In the genomic region with DNA sequence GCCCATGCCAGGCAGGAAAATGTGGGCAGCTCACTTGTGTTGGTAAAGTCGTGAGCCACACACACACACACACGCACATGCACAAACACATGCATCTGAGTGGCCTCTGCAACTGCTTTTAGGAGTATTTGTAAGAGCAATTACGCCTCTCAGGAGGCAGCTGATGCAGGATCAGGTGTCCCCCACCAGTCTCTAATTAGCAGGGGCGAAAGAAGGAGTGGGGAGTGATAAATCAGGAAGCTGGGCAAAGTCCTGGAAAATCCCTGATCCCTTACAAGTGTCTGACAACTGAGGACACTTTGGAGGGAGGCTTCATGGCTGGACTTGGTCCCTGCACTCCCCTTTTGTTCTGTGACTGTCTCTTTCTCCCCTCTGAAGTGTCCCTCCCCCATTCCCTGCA, we compare ENCODE assay signal across 29 cellular contexts. TPM values are rescaled to one million over a fixed set of nuclear protein-coding genes. Genes with fewer than 3 reads are reported as not detected.
DNase-seq lines count a peak whose midpoint lies in the region; ATAC-seq lines count a peak whose summit lies in the region.
"Had no signal": no experiment of that assay in that cellular context is flagged by ENCODE, and none has a peak within 500 bp of the region (broad histone marks: within the 10 kb centered on the region; RNA-seq: fewer than 3 reads in every experiment).

No MANE protein-coding gene starts in this region.

- no peak for ATAC-seq in HG03025 (IDR thresholded peaks at IDR 0.05; ENCODE audit: low FRiP score, unreplicated experiment)

- no peaks in the 10 kb centered on the region for H3K36me3 ChIP-seq in CD4-positive, alpha-beta memory T cell (ENCODE audit: insufficient read depth, low read length)
- H3K36me3 ChIP-seq: BE2C had no signal

- no peak overlapping the region for H3K4me3 ChIP-seq in CD4-positive, alpha-beta memory T cell (ENCODE audit: low read length in 2 of 2)
- H3K4me3 ChIP-seq: GM23248, SK-N-MC had no signal

- H3K27ac Mint-ChIP-seq in CD4-positive, alpha-beta memory T cell = no peak overlapping the region
- H3K27ac Mint-ChIP-seq: CD14-positive monocyte; H9; T-helper 1 cell treated with Interleukin-12 subunit alpha and Interleukin-12 subunit beta and Interleukin-4 antibody, amounts not matched to agents 30 μg/mL and 1 μg/mL, for 36 hours had no signal

- peaks cover 0 to 3% (median 0%) of the 10 kb centered on the region in 8 donors for H3K9me3 Mint-ChIP-seq in CD4-positive, alpha-beta memory T cell
- H3K9me3 Mint-ChIP-seq: T-helper 1 cell treated with Interleukin-12 subunit alpha and Interleukin-12 subunit beta and Interleukin-4 antibody, amounts not matched to agents 30 μg/mL and 1 μg/mL, for 36 hours had no signal

- no peaks in the 10 kb centered on the region for H3K9me3 ChIP-seq in CD4-positive, alpha-beta memory T cell (ENCODE audit: control insufficient read depth in 1 of 2, low read length in 2 of 2)
- H3K9me3 ChIP-seq: BE2C had no signal

- DNase-seq in NCI-H1417 (lab: John Stamatoyannopoulos, UW) (peak; percentile 60 to 96 (median 88)), NCI-H1417 treated with DMSO at 0.1 percent for 48 hours (lab: John Stamatoyannopoulos, UW) (no peak), NCI-H1436 (lab: John Stamatoyannopoulos, UW) (peak; percentile 58), NCI-H69 (lab: John Stamatoyannopoulos, UW) (peak; percentile 13), left kidney (ENCODE audit: low read depth, low spot score) (peak; percentile 89), SW 1271 (lab: John Stamatoyannopoulos, UW) (no peak)
- no peak for DNase-seq in CD4-positive, alpha-beta memory T cell
- DNase-seq: 8988T, ACHN, BE2C, Calu3, DMS153, GM23248, H9, KBM-7, MV-4-11, NCI-H1105, NCI-H1930, NCI-H446 treated with DMSO at 0.1 percent for 48 hours, NCI-H526, SIG-M5 had no signal

- no peaks in the 10 kb centered on the region for H3K4me1 Mint-ChIP-seq in CD4-positive, alpha-beta memory T cell
- H3K4me1 Mint-ChIP-seq: CD14-positive monocyte, H9 had no signal

- intact Hi-C loops in CD4-positive, alpha-beta memory T cell (cut with micrococcal nuclease) = no loop called here

- no peaks in the 10 kb centered on the region for H3K36me3 Mint-ChIP-seq in CD4-positive, alpha-beta memory T cell
- H3K36me3 Mint-ChIP-seq: CD14-positive monocyte had no signal

- POLR2A ChIA-PET in CD4-positive, alpha-beta memory T cell (lab: Charles Lee; ENCODE audit: partially characterized antibody) = no interaction called here

- no peak overlapping the region for H3K4me3 Mint-ChIP-seq in CD4-positive, alpha-beta memory T cell
- H3K4me3 Mint-ChIP-seq: CD14-positive monocyte; H9; T-helper 1 cell treated with Interleukin-12 subunit alpha and Interleukin-12 subunit beta and Interleukin-4 antibody, amounts not matched to agents 30 μg/mL and 1 μg/mL, for 36 hours had no signal

- H3K27ac ChIP-seq in CD4-positive, alpha-beta memory T cell (ENCODE audit: low read depth, low read length) = no peak overlapping the region
- H3K27ac ChIP-seq: GM23248, SK-N-MC had no signal

- H3K4me1 ChIP-seq in CD4-positive, alpha-beta memory T cell (ENCODE audit: insufficient read depth, low read length) = no peaks in the 10 kb centered on the region
- H3K4me1 ChIP-seq: BE2C had no signal

- H3K27me3 ChIP-seq in CD4-positive, alpha-beta memory T cell (ENCODE audit: insufficient read depth, low read length) = no peaks in the 10 kb centered on the region

- CTCF ChIA-PET in CD4-positive, alpha-beta memory T cell (lab: Charles Lee; ENCODE audit: partially characterized antibody) = no interaction called here

- peaks cover 23 to 25% of the 10 kb centered on the region in 2 donors for H3K27me3 Mint-ChIP-seq in CD4-positive, alpha-beta memory T cell

RNA-seq across cellular contexts. Expression of a gene that starts 5.7 kb away (rescaled TPM):
- not detected for total RNA-seq in CD4-positive, alpha-beta memory T cell
- polyA plus RNA-seq in CD4-positive, alpha-beta memory T cell = not detected
- total RNA-seq: G401, H9, LHCN-M2 had no signal
- polyA plus RNA-seq: CD14-positive monocyte had no signal

RNA-seq across cellular contexts. Expression of a gene that starts 24.6 kb away (rescaled TPM):
- total RNA-seq in CD4-positive, alpha-beta memory T cell = not detected
- not detected for polyA plus RNA-seq in CD4-positive, alpha-beta memory T cell
- total RNA-seq: Calu3, Daoy, G401, GM23248, H9, LHCN-M2, MCF 10A had no signal
- polyA plus RNA-seq: CD14-positive monocyte, GM23248 had no signal

RNA-seq across cellular contexts. Expression of a gene that starts 42.9 kb away (rescaled TPM):
- total RNA-seq in CD4-positive, alpha-beta memory T cell = not detected
- not detected for polyA plus RNA-seq in CD4-positive, alpha-beta memory T cell
- total RNA-seq: Calu3, Daoy, G401, GM23248, H9, LHCN-M2, MCF 10A had no signal
- polyA plus RNA-seq: CD14-positive monocyte, GM23248 had no signal

RNA-seq across cellular contexts. Expression of a gene that starts 44.3 kb away (rescaled TPM):
- not detected for total RNA-seq in CD4-positive, alpha-beta memory T cell
- not detected for polyA plus RNA-seq in CD4-positive, alpha-beta memory T cell
- total RNA-seq: Calu3, Daoy, G401, GM23248, H9, LHCN-M2, MCF 10A had no signal
- polyA plus RNA-seq: CD14-positive monocyte, GM23248 had no signal

Comparison
In these comparisons a context has a peak if more than half of its experiments do, and no peak if none do; other contexts are left out.
1. DNase-seq: peak in NCI-H1417 (3 of 3), NCI-H1436 (single experiment), NCI-H69 (single experiment) and left kidney (single experiment); none in NCI-H1417 treated with DMSO at 0.1 percent for 48 hours (single experiment), CD4-positive, alpha-beta memory T cell (0 of 5) and SW 1271 (0 of 2).